21 cellular contexts compared by ENCODE assay signal in the genomic region with DNA sequence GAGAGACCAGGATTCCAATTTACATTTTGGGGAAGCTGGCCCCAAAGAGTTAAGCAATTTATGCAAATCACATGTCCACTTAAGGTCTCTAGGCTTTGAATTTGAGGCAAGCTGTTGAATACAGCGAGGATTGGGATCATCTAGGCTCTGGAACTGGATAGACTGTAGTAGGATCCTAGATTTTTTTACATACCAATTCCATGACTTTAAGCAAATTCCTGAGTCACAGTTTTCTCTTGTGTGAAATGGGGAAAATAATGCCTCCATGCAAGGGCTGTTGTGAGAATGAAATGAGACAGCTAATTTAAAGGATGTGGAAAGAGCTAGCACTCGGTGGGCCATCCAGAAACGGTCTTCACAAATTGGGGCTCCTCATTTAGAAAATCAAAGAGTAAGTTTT.
"Had no signal": no experiment of that assay in that cellular context is flagged by ENCODE, and none has a peak within 500 bp of the region (broad histone marks: within the 10 kb centered on the region; RNA-seq: fewer than 3 reads in every experiment).

No MANE protein-coding gene starts in this region.

- H3K27ac ChIP-seq: colonic mucosa, foreskin keratinocyte, left ventricle myocardium inferior, right lobe of liver, stomach, suprapubic skin, tibial nerve had no signal

- H3K4me1 ChIP-seq: colonic mucosa, foreskin keratinocyte, left ventricle myocardium inferior, right lobe of liver, stomach, suprapubic skin, tibial nerve had no signal

- H3K9me3 ChIP-seq: colonic mucosa, left ventricle myocardium inferior, right lobe of liver, stomach, suprapubic skin had no signal

- H3K36me3 ChIP-seq: colonic mucosa, left ventricle myocardium inferior, right lobe of liver, stomach, suprapubic skin, tibial nerve had no signal

- H3K4me3 ChIP-seq: colonic mucosa, left ventricle myocardium inferior, right lobe of liver, stomach, suprapubic skin, tibial nerve had no signal

- ATAC-seq: activated naive CD8-positive, alpha-beta T cell treated with anti-CD3 and anti-CD28 coated beads, Interleukin-2, amount 50 U/mL, for 24 hours; foreskin keratinocyte; naive thymus-derived CD4-positive, alpha-beta T cell; right lobe of liver; stimulated activated memory B cell treated with anti-CD40 and anti-IgM and Interleukin-4, amounts not matched to agents 10 μg/mL and 1 μg/mL and 100 μg/mL, for 72 hours; T-helper 17 cell had no signal

- H3K27me3 ChIP-seq: colonic mucosa, foreskin keratinocyte, right lobe of liver, stomach, tibial nerve had no signal

- DNase-seq: activated CD4-positive, alpha-beta memory T cell treated with anti-CD3 and anti-CD28 coated beads for 36 hours; activated CD4-positive, alpha-beta T cell treated with anti-CD3 and anti-CD28 coated beads for 48 hours; activated naive CD4-positive, alpha-beta T cell treated with anti-CD3 and anti-CD28 coated beads for 36 hours; activated naive CD8-positive, alpha-beta T cell treated with anti-CD3 and anti-CD28 coated beads, Interleukin-2, amount 50 U/mL, for 24 hours; activated T-cell treated with anti-CD3 and anti-CD28 coated beads, Interleukin-2, amount 50 U/mL, for 48 hours; anterior cingulate cortex; colonic mucosa; foreskin keratinocyte; kidney glomerular epithelial cell; left ventricle myocardium inferior; naive thymus-derived CD4-positive, alpha-beta T cell; occipital lobe; posterior cingulate gyrus; right lobe of liver; small intestine; stimulated activated CD4-positive, alpha-beta T cell treated with anti-CD3 and anti-CD28 coated beads, Interleukin-15, amount 100 ng/mL, for 24 hours; stomach; T-helper 17 cell had no signal
